Comparison of ENCODE assay signal across 20 cellular contexts in genomic region chr17:45260204-45260783, GRCh38. TPM values are rescaled to one million over a fixed set of nuclear protein-coding genes. Genes with fewer than 3 reads are reported as not detected.
DNase-seq lines count a peak whose midpoint lies in the region; ATAC-seq and TF ChIP-seq lines count a peak whose summit lies in the region.
"Had no signal": no experiment of that assay in that cellular context is flagged by ENCODE, and none has a peak within 500 bp of the region (broad histone marks: within the 10 kb centered on the region; RNA-seq: fewer than 3 reads in every experiment).

No MANE protein-coding gene starts in this region.

- POLR2A ChIA-PET in CD8-positive, alpha-beta memory T cell (lab: Charles Lee) = no interaction called here

- no peak for TF ChIP-seq CTCF in osteoblast (IDR thresholded peaks at IDR 0.05; ENCODE audit: extremely low read depth, low read depth, low read length)

- no peaks in the 10 kb centered on the region for H3K9me3 Mint-ChIP-seq in CD8-positive, alpha-beta memory T cell
- H3K9me3 Mint-ChIP-seq: endodermal cell had no signal

- H4K20me1 ChIP-seq in osteoblast (ENCODE audit: insufficient read depth, low read length) = peaks cover 40% of the 10 kb centered on the region

- H3K27ac Mint-ChIP-seq in CD8-positive, alpha-beta memory T cell = peak overlapping the region in 7 of 8 donors; percentile 15 to 90 (median 75)
- H3K27ac Mint-ChIP-seq: endodermal cell had no signal

- H3K9me3 ChIP-seq in CD8-positive, alpha-beta memory T cell (ENCODE audit: low read length) = no peaks in the 10 kb centered on the region
- H3K9me3 ChIP-seq in MG63 (no peaks in the 10 kb centered on the region), osteoblast (ENCODE audit: low read depth, low read length) (no peaks in the 10 kb centered on the region)
- H3K9me3 ChIP-seq: BLaER1 treated with 17β-estradiol and CSF1 and Interleukin-3, amounts not matched to agents 10 nM and 100 nM; suprapubic skin had no signal

- ATAC-seq in Right ventricle myocardium inferior (peak; percentile 79), HG02798 (IDR thresholded peaks at IDR 0.05; ENCODE audit: poor library complexity, unreplicated experiment) (no peak), HG03521 (IDR thresholded peaks at IDR 0.05; ENCODE audit: unreplicated experiment) (no peak)
- ATAC-seq: foreskin keratinocyte had no signal

- H3K4me1 Mint-ChIP-seq in CD8-positive, alpha-beta memory T cell = peaks cover 18 to 40% (median 29%) of the 10 kb centered on the region in 3 donors

- CTCF ChIA-PET in CD8-positive, alpha-beta memory T cell (lab: Charles Lee) = interaction anchor here (0.6 to 4.6 kb wide), 5 partner anchors 13 to 43 kb away, joined by 3 to 19 read pairs (median 7); no protein-coding TSS in a partner anchor

- H3K4me2 ChIP-seq in osteoblast (ENCODE audit: insufficient read depth, low read length) = no peak overlapping the region

- H3K27me3 Mint-ChIP-seq in CD8-positive, alpha-beta memory T cell = no peaks in the 10 kb centered on the region

- peaks cover 40% of the 10 kb centered on the region for H3K4me1 ChIP-seq in CD8-positive, alpha-beta memory T cell (ENCODE audit: insufficient read depth, low read length)
- peaks cover 18% of the 10 kb centered on the region for H3K4me1 ChIP-seq in osteoblast (ENCODE audit: insufficient read depth, low read length)
- H3K4me1 ChIP-seq: foreskin keratinocyte had no signal

- H3K27ac ChIP-seq in CD8-positive, alpha-beta memory T cell (ENCODE audit: low read depth, low read length) = no peak overlapping the region
- H3K27ac ChIP-seq in osteoblast (ENCODE audit: low read depth, low read length) = no peak overlapping the region
- H3K27ac ChIP-seq: BLaER1 treated with 17β-estradiol and CSF1 and Interleukin-3, amounts not matched to agents 10 nM and 100 nM; cardiac muscle cell; foreskin keratinocyte; suprapubic skin had no signal

- H3K36me3 Mint-ChIP-seq in CD8-positive, alpha-beta memory T cell = peaks cover 0 to 26% (median 1%) of the 10 kb centered on the region in 3 donors

- H3K36me3 ChIP-seq in CD8-positive, alpha-beta memory T cell (ENCODE audit: insufficient read depth, low read length) = peaks cover 19% of the 10 kb centered on the region
- peaks cover 44% of the 10 kb centered on the region for H3K36me3 ChIP-seq in MG63
- peaks cover 28% of the 10 kb centered on the region for H3K36me3 ChIP-seq in osteoblast (ENCODE audit: insufficient read depth, low read length)

- intact Hi-C loops in Right ventricle myocardium inferior (cut with DNase I) = loop anchor here (5.0 kb wide), 1 partner anchor 38 kb away; the partner anchor contains the start of gene FMNL1

- no peak for DNase-seq in CD8-positive, alpha-beta memory T cell
- peak; percentile 60 for DNase-seq in MG63
- DNase-seq in Right ventricle myocardium inferior (ENCODE audit: missing footprints) = no peak
- peak; percentile 74 for DNase-seq in osteoblast (ENCODE audit: insufficient read length, low spot score, missing footprints)
- no peak for DNase-seq in DMS153 (lab: John Stamatoyannopoulos, UW)
- DNase-seq: activated CD4-positive, alpha-beta T cell treated with anti-CD3 and anti-CD28 coated beads, Interleukin-2, amount 50 U/mL, for 4 hours; activated gamma-delta T cell treated with Interleukin-2 at 50 U/mL for 16 hours; endodermal cell; foreskin keratinocyte; NCI-H2081; NCI-H69; RPMI8226; T-helper 9 cell had no signal

- peak overlapping the region; percentile 1 to 93 (median 55) for H3K4me3 Mint-ChIP-seq in CD8-positive, alpha-beta memory T cell

- no peaks in the 10 kb centered on the region for H3K27me3 ChIP-seq in CD8-positive, alpha-beta memory T cell (ENCODE audit: insufficient read depth, low read length, poor library complexity, severe bottlenecking)
- H3K27me3 ChIP-seq in MG63 = no peaks in the 10 kb centered on the region
- peaks cover 15% of the 10 kb centered on the region for H3K27me3 ChIP-seq in osteoblast (ENCODE audit: insufficient read depth, low read length)
- H3K27me3 ChIP-seq: BLaER1 treated with 17β-estradiol and CSF1 and Interleukin-3, amounts not matched to agents 10 nM and 100 nM; suprapubic skin had no signal

- H3K4me3 ChIP-seq in CD8-positive, alpha-beta memory T cell (ENCODE audit: low read length) = no peak overlapping the region
- H3K4me3 ChIP-seq in MG63 (no peak overlapping the region), osteoblast (ENCODE audit: insufficient read depth, low read length) (no peak overlapping the region)
- H3K4me3 ChIP-seq: BLaER1 treated with 17β-estradiol and CSF1 and Interleukin-3, amounts not matched to agents 10 nM and 100 nM; cardiac muscle cell; suprapubic skin had no signal

- H3K79me2 ChIP-seq in osteoblast (ENCODE audit: insufficient read depth, low read length) = no peaks in the 10 kb centered on the region

- H2AFZ ChIP-seq in osteoblast (ENCODE audit: low read length) = no peak overlapping the region

RNA-seq across cellular contexts. Expression of gene SPATA32, which starts 1.6 kb away (rescaled TPM):
- under 1 TPM in 1 of 2 experiments, not detected in 1; 0.15 TPM for total RNA-seq in CD8-positive, alpha-beta memory T cell
- polyA plus RNA-seq in CD8-positive, alpha-beta memory T cell = 0.33 TPM
- total RNA-seq in MG63 (2014; rRNA removed; shearing (Covaris generic); ENCODE audit: low replicate concordance) = not detected in 2 replicates
- total RNA-seq in Right ventricle myocardium inferior = not detected
- total RNA-seq in osteoblast = not detected in 2 replicates
- total RNA-seq: foreskin keratinocyte, MCF 10A, mesenteric fat pad, suprapubic skin had no signal
- polyA plus RNA-seq: cardiac muscle cell, foreskin keratinocyte had no signal

RNA-seq across cellular contexts. Expression of gene FMNL1, which starts 38.6 kb away (rescaled TPM):
- 100 to 1,000 TPM; 260 to 265 TPM for total RNA-seq in CD8-positive, alpha-beta memory T cell
- 58.6 TPM for polyA plus RNA-seq in CD8-positive, alpha-beta memory T cell
- 4.3 and 9.0 TPM in 2 replicates for total RNA-seq in MG63 (2014; rRNA removed; shearing (Covaris generic); ENCODE audit: low replicate concordance)
- total RNA-seq in Right ventricle myocardium inferior (13.7 TPM), osteoblast (2.7 and 3.6 TPM in 2 replicates)

RNA-seq across cellular contexts. Expression of gene MAP3K14, which starts 56.5 kb away (rescaled TPM):
- total RNA-seq in CD8-positive, alpha-beta memory T cell = 10 to 100 TPM; 60.2 to 62.4 TPM
- polyA plus RNA-seq in CD8-positive, alpha-beta memory T cell = 9.0 TPM
- 13.4 and 18.7 TPM in 2 replicates for total RNA-seq in MG63 (2014; rRNA removed; shearing (Covaris generic); ENCODE audit: low replicate concordance)
- total RNA-seq in Right ventricle myocardium inferior (14.4 TPM), osteoblast (2.7 and 3.6 TPM in 2 replicates)

Comparison
In these comparisons a context has a peak if more than half of its experiments do, and no peak if none do; other contexts are left out.
1. DNase-seq: peak in MG63 (single experiment) and osteoblast (single experiment); none in CD8-positive, alpha-beta memory T cell (0 of 5), Right ventricle myocardium inferior (single experiment) and DMS153 (single experiment).
2. RNA of gene FMNL1, which starts 38.6 kb away (total RNA-seq): 260 to 265 TPM in CD8-positive, alpha-beta memory T cell; 13.7 TPM in Right ventricle myocardium inferior (single experiment), 4.3 to 9.0 TPM in MG63 and 2.7 to 3.6 TPM in osteoblast; every median in the first group is over 10 times any median in the second.